ENCODE assay signal across 10 cellular contexts in the genomic region with DNA sequence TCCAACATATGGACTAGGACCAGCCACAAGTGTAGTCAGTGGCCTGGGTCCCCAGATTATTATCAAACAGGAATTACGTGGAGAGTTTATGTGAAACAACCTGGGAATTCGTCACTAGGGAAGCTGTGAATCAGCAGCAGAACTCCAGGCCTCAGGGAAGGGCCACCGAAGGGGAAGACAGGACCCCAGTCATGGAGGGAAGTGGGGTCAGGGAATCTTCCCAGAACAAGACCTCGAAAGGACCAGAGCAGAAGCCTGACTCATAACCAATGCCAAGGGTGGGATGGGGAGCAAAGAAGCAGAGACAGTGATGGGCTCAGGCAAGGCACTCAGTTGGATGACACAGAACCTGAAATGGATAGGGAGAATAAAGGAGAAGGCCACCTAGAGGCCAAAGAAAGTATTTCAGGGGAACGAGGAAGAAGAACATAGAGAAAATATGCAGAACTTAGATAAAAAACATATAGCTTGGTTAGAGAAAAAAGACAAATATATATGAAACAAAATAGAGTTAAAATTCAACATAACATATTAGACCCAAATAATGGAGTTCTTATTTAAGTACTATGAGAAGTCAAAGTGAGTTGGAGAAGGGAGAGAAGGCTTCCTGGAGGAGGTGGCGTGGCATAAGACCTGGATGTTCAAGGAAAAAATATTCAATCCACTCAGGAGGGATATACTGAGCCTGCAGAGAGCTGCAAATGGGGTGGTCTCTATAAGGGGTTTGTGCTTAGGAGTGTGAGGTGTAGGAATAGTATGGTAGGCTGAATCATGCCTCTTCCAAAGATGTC.
DNase-seq lines count a peak whose midpoint lies in the region; ATAC-seq and TF ChIP-seq lines count a peak whose summit lies in the region.
"Had no signal": no experiment of that assay in that cellular context is flagged by ENCODE, and none has a peak within 500 bp of the region (broad histone marks: within the 10 kb centered on the region; RNA-seq: fewer than 3 reads in every experiment).

No MANE protein-coding gene starts in this region.

- intact Hi-C loops in PC-9 (cut with micrococcal nuclease; ENCODE audit: unreplicated experiment), result no loop called here

- no peak overlapping the region for H3K4me3 ChIP-seq in BJ (ENCODE audit: low read depth, low read length)
- H3K4me3 ChIP-seq in PC-9, result no peak overlapping the region
- H3K4me3 ChIP-seq in fibroblast of villous mesenchyme (ENCODE audit: low read depth, low read length), result no peak overlapping the region

- H3K9me3 ChIP-seq in PC-9 (ENCODE audit: insufficient read depth, low read depth), result 0 out of 2 replicates have a peak, but pooled peaks cover 5% of the 10 kb centered on the region

- no TSS peak for BruUV-seq in PC-9 (replicated peaks; lab: Mats Ljungman, UMichigan)

- H3K27me3 ChIP-seq in BJ (ENCODE audit: control insufficient read depth, insufficient read depth, low read length) (no peaks in the 10 kb centered on the region; the same call in 1 of the 2 replicates), PC-9 (ENCODE audit: insufficient read depth, low read depth) (no peaks in the 10 kb centered on the region)

- no peak overlapping the region for H3K27ac ChIP-seq in PC-9

- no peaks in the 10 kb centered on the region for H3K79me2 ChIP-seq in PC-9 (ENCODE audit: low read depth)

- H3K36me3 ChIP-seq in BJ (ENCODE audit: control insufficient read depth, insufficient read depth, low read length), result no peaks in the 10 kb centered on the region
- no peaks in the 10 kb centered on the region for H3K36me3 ChIP-seq in PC-9 (ENCODE audit: low read depth)

- TF ChIP-seq CTCF in BJ (IDR thresholded peaks at IDR 0.05; ENCODE audit: insufficient read depth, low read depth, low read length) (peak; percentile 28; the same call in 1 of the 2 replicates), PC-9 (conservative IDR thresholded peaks at IDR 0.05) (peak; percentile 58), fibroblast of villous mesenchyme (IDR thresholded peaks at IDR 0.05; ENCODE audit: insufficient read depth, low read depth, low read length) (peak; percentile 60)

- H3K9me2 ChIP-seq in PC-9 (ENCODE audit: insufficient read depth), result no peaks in the 10 kb centered on the region

- no peak overlapping the region for H2AFZ ChIP-seq in PC-9

- CTCF ChIA-PET in BJ (lab: Yijun Ruan, JAX) (interaction anchor here (0.6 to 1.6 kb wide), 6 partner anchors 8 to 251 kb away, joined by 3 to 5 read pairs (median 3); no protein-coding TSS in a partner anchor), PC-9 (lab: Charles Lee) (no interaction called here)

- no peaks in the 10 kb centered on the region for H4K20me1 ChIP-seq in PC-9 (ENCODE audit: insufficient read depth)

- ATAC-seq in GM18511 (IDR thresholded peaks at IDR 0.05; ENCODE audit: unreplicated experiment), result peak; percentile 62
- ATAC-seq in HG03442 (IDR thresholded peaks at IDR 0.05; ENCODE audit: unreplicated experiment), result no peak
- ATAC-seq in GM18870 (IDR thresholded peaks at IDR 0.05; ENCODE audit: unreplicated experiment), result no peak
- ATAC-seq: activated CD8-positive, alpha-beta memory T cell treated with anti-CD3 and anti-CD28 coated beads, Interleukin-2, amount 10 ng/mL, durations not matched to agents 7 days and 5 days had no signal

- no peaks in the 10 kb centered on the region for H3K4me1 ChIP-seq in PC-9 (replicated peaks; ENCODE audit: insufficient read depth)

- POLR2A ChIA-PET in BJ (lab: Charles Lee) (no interaction called here), PC-9 (lab: Charles Lee; ENCODE audit: unreplicated experiment) (no interaction called here)

- H3F3A ChIP-seq in PC-9 (ENCODE audit: insufficient read depth, low read depth), result no peaks in the 10 kb centered on the region

- DNase-seq in BJ (ENCODE audit: low read depth) (no peak), PC-9 (no peak), fibroblast of villous mesenchyme (ENCODE audit: low read depth) (peak; percentile 19), HCEC 1CT (no peak), NCI-H526 treated with DMSO at 0.1 percent for 48 hours (lab: John Stamatoyannopoulos, UW) (no peak)
- DNase-seq: activated CD8-positive, alpha-beta memory T cell treated with anti-CD3 and anti-CD28 coated beads, Interleukin-2, amount 10 ng/mL, durations not matched to agents 7 days and 5 days; midbrain had no signal

- H3K4me2 ChIP-seq in PC-9, result no peak overlapping the region
